In the genomic region with DNA sequence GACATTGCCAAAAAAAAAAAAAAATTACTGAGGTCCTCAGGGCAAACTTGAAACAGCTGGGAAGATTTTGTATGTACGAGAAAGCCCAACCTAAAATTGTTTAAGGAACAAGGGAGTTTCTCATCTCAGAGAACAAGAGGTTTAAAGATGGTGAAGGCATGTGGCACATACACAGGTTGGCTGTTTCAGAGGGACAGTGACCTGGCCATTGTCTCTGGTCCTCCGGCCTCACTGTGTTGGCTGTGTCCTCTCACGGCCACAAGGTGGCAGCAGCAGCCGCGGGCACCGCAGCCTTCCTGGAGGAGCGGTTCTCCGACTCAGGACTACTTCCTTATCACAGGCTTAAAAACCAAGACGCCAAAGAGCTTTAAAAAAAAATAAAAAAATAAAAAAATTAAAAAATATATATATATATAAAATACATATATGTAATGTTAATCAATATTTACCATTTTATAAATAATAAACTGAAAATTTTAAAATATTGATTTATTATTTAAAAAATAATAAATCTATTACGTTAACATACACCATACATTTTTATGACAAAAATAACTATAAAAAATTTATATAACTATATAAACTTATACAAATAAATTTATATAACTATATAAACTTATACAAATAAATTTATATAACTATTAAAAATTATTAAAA, we compare ENCODE assay signal across 1 cellular context.
TF ChIP-seq lines count a peak whose summit lies in the region.

No MANE protein-coding gene starts in this region.

TF ChIP-seq in SK-N-SH, 30 proteins besides CTCF, POLR2A, EP300 and RAD21 (continued from another document):
- TF ChIP-seq, protein P1, sequence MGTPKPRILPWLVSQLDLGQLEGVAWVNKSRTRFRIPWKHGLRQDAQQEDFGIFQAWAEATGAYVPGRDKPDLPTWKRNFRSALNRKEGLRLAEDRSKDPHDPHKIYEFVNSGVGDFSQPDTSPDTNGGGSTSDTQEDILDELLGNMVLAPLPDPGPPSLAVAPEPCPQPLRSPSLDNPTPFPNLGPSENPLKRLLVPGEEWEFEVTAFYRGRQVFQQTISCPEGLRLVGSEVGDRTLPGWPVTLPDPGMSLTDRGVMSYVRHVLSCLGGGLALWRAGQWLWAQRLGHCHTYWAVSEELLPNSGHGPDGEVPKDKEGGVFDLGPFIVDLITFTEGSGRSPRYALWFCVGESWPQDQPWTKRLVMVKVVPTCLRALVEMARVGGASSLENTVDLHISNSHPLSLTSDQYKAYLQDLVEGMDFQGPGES (IDR thresholded peaks at IDR 0.05; ENCODE audit: low read depth, low read length) = no peak
- no peak for TF ChIP-seq RFX5 (IDR thresholded peaks at IDR 0.05; ENCODE audit: low read length)
- TF ChIP-seq, protein P2, sequence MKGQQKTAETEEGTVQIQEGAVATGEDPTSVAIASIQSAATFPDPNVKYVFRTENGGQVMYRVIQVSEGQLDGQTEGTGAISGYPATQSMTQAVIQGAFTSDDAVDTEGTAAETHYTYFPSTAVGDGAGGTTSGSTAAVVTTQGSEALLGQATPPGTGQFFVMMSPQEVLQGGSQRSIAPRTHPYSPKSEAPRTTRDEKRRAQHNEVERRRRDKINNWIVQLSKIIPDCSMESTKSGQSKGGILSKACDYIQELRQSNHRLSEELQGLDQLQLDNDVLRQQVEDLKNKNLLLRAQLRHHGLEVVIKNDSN (IDR thresholded peaks at IDR 0.05; ENCODE audit: borderline replicate concordance, low read depth) = no peak
- no peak for TF ChIP-seq MEF2A (IDR thresholded peaks at IDR 0.05; ENCODE audit: borderline replicate concordance, low read depth)
- TF ChIP-seq, protein P3, sequence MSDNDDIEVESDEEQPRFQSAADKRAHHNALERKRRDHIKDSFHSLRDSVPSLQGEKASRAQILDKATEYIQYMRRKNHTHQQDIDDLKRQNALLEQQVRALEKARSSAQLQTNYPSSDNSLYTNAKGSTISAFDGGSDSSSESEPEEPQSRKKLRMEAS (IDR thresholded peaks at IDR 0.05; ENCODE audit: low read depth) = no peak
- TF ChIP-seq, protein P4, sequence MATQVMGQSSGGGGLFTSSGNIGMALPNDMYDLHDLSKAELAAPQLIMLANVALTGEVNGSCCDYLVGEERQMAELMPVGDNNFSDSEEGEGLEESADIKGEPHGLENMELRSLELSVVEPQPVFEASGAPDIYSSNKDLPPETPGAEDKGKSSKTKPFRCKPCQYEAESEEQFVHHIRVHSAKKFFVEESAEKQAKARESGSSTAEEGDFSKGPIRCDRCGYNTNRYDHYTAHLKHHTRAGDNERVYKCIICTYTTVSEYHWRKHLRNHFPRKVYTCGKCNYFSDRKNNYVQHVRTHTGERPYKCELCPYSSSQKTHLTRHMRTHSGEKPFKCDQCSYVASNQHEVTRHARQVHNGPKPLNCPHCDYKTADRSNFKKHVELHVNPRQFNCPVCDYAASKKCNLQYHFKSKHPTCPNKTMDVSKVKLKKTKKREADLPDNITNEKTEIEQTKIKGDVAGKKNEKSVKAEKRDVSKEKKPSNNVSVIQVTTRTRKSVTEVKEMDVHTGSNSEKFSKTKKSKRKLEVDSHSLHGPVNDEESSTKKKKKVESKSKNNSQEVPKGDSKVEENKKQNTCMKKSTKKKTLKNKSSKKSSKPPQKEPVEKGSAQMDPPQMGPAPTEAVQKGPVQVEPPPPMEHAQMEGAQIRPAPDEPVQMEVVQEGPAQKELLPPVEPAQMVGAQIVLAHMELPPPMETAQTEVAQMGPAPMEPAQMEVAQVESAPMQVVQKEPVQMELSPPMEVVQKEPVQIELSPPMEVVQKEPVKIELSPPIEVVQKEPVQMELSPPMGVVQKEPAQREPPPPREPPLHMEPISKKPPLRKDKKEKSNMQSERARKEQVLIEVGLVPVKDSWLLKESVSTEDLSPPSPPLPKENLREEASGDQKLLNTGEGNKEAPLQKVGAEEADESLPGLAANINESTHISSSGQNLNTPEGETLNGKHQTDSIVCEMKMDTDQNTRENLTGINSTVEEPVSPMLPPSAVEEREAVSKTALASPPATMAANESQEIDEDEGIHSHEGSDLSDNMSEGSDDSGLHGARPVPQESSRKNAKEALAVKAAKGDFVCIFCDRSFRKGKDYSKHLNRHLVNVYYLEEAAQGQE (IDR thresholded peaks at IDR 0.05; ENCODE audit: low read depth, low read length) = no peak
- TF ChIP-seq CHD2 (IDR thresholded peaks at IDR 0.05; ENCODE audit: low read length, partially characterized antibody) = peak; percentile 39
- no peak for TF ChIP-seq GABPA (IDR thresholded peaks at IDR 0.05; ENCODE audit: low read depth)
- TF ChIP-seq, protein P5, sequence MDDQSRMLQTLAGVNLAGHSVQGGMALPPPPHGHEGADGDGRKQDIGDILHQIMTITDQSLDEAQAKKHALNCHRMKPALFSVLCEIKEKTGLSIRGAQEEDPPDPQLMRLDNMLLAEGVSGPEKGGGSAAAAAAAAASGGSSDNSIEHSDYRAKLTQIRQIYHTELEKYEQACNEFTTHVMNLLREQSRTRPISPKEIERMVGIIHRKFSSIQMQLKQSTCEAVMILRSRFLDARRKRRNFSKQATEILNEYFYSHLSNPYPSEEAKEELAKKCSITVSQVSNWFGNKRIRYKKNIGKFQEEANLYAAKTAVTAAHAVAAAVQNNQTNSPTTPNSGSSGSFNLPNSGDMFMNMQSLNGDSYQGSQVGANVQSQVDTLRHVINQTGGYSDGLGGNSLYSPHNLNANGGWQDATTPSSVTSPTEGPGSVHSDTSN (IDR thresholded peaks at IDR 0.05) = no peak
TF ChIP-seq in SK-N-SH: peak in this region for 4.
